2 cellular contexts compared by ENCODE assay signal in the genomic region with DNA sequence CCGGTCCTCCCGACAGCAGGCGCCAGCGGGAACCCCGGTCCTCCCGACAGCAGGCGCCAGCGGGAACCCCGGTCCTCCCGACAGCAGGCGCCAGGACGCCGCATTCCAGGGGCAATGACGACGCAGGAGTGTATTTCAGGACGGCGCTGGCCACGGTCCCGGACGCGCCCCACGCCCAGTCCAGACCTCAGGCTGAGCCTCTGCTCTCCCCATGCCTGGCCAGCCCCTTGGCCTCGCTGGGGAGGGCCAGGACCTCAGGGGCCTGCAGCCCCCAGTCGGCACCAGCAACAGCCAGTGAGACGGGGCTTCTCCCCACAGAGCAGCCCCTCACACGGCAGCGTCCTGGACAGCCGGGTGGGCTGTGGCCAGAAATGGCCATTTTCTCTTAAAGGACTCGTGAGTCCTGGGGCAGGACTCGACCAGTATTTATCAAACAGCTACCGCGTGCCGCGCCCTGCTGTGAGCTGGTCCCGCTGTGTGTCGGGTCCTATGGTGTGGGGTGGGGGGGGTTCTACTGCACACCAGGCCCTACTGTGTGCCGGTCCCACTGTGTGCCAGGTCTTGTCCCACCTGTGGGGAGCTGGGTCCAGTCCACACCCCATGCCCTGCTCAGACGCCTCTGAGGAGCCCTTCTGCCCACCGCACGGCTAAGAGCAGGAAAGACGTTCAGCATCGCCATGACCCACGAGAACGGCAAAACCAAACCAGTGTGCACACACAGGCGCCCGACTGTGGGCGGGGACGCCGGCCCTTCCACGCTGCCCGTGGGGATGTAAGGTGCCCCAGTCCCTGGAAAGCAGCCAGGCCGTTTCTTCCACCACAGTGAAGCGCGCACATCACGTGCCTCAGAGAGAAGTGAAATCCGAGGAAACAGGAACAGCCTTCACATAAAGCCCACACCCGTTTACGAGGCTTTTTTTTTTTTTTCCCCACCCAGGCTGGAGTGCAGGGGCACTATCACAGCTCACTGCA.
A peak's percentile ranks its signal among the peaks of the same experiment; 100 is the strongest.
TF ChIP-seq lines count a peak whose summit lies in the region.

No MANE protein-coding gene starts in this region.

TF ChIP-seq in GM23338, 12 proteins besides CTCF, POLR2A, EP300 and RAD21 (continues in another document):
- TF ChIP-seq ZNF462 (CRISPR knock-in tag; IDR thresholded peaks at IDR 0.05) (no peak), EZH2 (IDR thresholded peaks at IDR 0.05; ENCODE audit: low read depth, unreplicated experiment) (no peak), ZNF114 (CRISPR knock-in tag; IDR thresholded peaks at IDR 0.05) (no peak), POLR2AphosphoS5 (IDR thresholded peaks at IDR 0.05; ENCODE audit: low read depth) (no peak), STAT1 (IDR thresholded peaks at IDR 0.05; ENCODE audit: unreplicated experiment) (no peak), CREB1 (CRISPR knock-in tag; IDR thresholded peaks at IDR 0.05; ENCODE audit: low read depth) (no peak)
- TF ChIP-seq, protein P1, sequence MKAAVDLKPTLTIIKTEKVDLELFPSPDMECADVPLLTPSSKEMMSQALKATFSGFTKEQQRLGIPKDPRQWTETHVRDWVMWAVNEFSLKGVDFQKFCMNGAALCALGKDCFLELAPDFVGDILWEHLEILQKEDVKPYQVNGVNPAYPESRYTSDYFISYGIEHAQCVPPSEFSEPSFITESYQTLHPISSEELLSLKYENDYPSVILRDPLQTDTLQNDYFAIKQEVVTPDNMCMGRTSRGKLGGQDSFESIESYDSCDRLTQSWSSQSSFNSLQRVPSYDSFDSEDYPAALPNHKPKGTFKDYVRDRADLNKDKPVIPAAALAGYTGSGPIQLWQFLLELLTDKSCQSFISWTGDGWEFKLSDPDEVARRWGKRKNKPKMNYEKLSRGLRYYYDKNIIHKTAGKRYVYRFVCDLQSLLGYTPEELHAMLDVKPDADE (IDR thresholded peaks at IDR 0.05), result no peak

TF ChIP-seq in SK-N-SH, 30 proteins besides CTCF, POLR2A, EP300 and RAD21:
- 0 out of 2 replicates have a peak, but pooled peaks have one; percentile 2 for TF ChIP-seq MAX (IDR thresholded peaks at IDR 0.05; ENCODE audit: low read depth)
- 0 out of 2 replicates have a peak, but pooled peaks have one; percentile 29 for TF ChIP-seq TEAD4 (IDR thresholded peaks at IDR 0.05; ENCODE audit: borderline replicate concordance, insufficient read depth)
- 0 out of 2 replicates have a peak, but pooled peaks have one; percentile 31 for TF ChIP-seq REST (IDR thresholded peaks at IDR 0.05; ENCODE audit: low read depth, low read length)
- no peak for TF ChIP-seq POLR2AphosphoS5 (IDR thresholded peaks at IDR 0.05; ENCODE audit: low read depth, low read length)
TF ChIP-seq in SK-N-SH: peak in this region for 3.
